ENCODE assay signal across 17 cellular contexts in the genomic region with DNA sequence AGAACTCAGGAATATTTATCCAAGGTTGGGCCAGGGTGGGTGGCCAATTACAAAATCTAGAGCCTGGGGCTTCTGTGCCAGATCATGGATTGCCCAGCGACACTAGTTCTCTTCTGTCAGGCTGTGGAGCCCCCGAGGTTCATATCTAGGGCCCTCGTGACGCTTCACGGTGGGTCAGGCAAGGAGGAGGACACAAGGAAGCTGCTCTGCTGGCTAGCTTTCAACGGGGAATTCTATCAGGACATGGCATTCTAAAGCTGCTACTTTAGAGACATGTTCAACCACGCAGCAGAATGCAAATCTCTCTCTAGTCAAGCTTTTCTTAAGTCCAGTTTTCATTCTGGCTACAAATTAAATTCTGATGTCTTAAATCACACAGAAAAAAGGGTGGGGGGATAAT.
DNase-seq lines count a peak whose midpoint lies in the region; ATAC-seq, FAIRE-seq and TF ChIP-seq lines count a peak whose summit lies in the region.
"Had no signal": no experiment of that assay in that cellular context is flagged by ENCODE, and none has a peak within 500 bp of the region (broad histone marks: within the 10 kb centered on the region; RNA-seq: fewer than 3 reads in every experiment).

No MANE protein-coding gene starts in this region.

- TF ChIP-seq POLR2A in sigmoid colon (IDR thresholded peaks at IDR 0.05) (no peak), vagina (IDR thresholded peaks at IDR 0.05) (no peak)

- H3K9me3 ChIP-seq in esophagus (ENCODE audit: control insufficient read depth in 2 of 2, insufficient read depth in 1 of 2, low read depth in 1 of 2, low read length in 1 of 2) (no peaks in the 10 kb centered on the region), kidney (ENCODE audit: control insufficient read depth in 1 of 2, low read length in 2 of 2) (no peaks in the 10 kb centered on the region), sigmoid colon (no peaks in the 10 kb centered on the region), vagina (no peaks in the 10 kb centered on the region)
- H3K9me3 ChIP-seq: Caco-2, left lung had no signal

- no peak for FAIRE-seq in kidney (lab: Jason Lieb, UNC)

- no peak for ATAC-seq in HG03521 (IDR thresholded peaks at IDR 0.05; ENCODE audit: unreplicated experiment)
- ATAC-seq: left lung had no signal

- H3K4me3 ChIP-seq in esophagus (ENCODE audit: low read depth in 1 of 2, low read length in 2 of 2): no peak overlapping the region
- H3K4me3 ChIP-seq in kidney (ENCODE audit: low read length in 2 of 2): no peak overlapping the region
- no peak overlapping the region for H3K4me3 ChIP-seq in sigmoid colon
- H3K4me3 ChIP-seq in vagina: no peak overlapping the region
- H3K4me3 ChIP-seq: left lung, smooth muscle cell had no signal

- H3K27ac ChIP-seq in esophagus (ENCODE audit: low read depth in 2 of 2, low read length in 1 of 2) (peak overlapping the region; percentile 60 to 83), kidney (ENCODE audit: low read depth in 2 of 2, low read length in 2 of 2) (peak overlapping the region; percentile 59 to 68), sigmoid colon (peak overlapping the region; percentile 39 to 57 (median 52)), vagina (peak overlapping the region; percentile 29)
- H3K27ac ChIP-seq: left lung had no signal

- no peak overlapping the region for H3K9ac ChIP-seq in kidney (ENCODE audit: low read length in 2 of 2)

- intact Hi-C loops in kidney (cut with DNase I) (no loop called here), sigmoid colon (cut with DNase I) (no loop called here), vagina (cut with DNase I) (no loop called here)

- TF ChIP-seq CTCF in kidney (IDR thresholded peaks at IDR 0.05; ENCODE audit: borderline replicate concordance, extremely low read depth, insufficient read depth): no peak
- TF ChIP-seq CTCF in sigmoid colon (IDR thresholded peaks at IDR 0.05): no peak
- no peak for TF ChIP-seq CTCF in vagina (IDR thresholded peaks at IDR 0.05)

- H3K27me3 ChIP-seq in esophagus (ENCODE audit: control insufficient read depth in 1 of 2, insufficient read depth in 2 of 2, low read length in 2 of 2) (no peaks in the 10 kb centered on the region), sigmoid colon (no peaks in the 10 kb centered on the region), vagina (no peaks in the 10 kb centered on the region)
- H3K27me3 ChIP-seq: left lung had no signal

- 44 to 47% methylated on average over 7 of the region's 7 CpGs for WGBS in esophagus, 2 donors
- WGBS in sigmoid colon, 2 donors: 80 to 90% methylated on average over 7 of the region's 7 CpGs

- TF ChIP-seq EP300 in sigmoid colon (IDR thresholded peaks at IDR 0.05): no peak

- H3K4me1 ChIP-seq in esophagus (ENCODE audit: control insufficient read depth in 2 of 2, insufficient read depth in 2 of 2, low read length in 1 of 2): peaks cover 2 to 5% of the 10 kb centered on the region in 2 donors
- peaks cover 16 to 30% of the 10 kb centered on the region in 2 donors for H3K4me1 ChIP-seq in kidney (ENCODE audit: control insufficient read depth in 1 of 2, insufficient read depth in 1 of 2, low read depth in 1 of 2, low read length in 2 of 2)
- peaks cover 0 to 72% (median 43%) of the 10 kb centered on the region in 4 donors for H3K4me1 ChIP-seq in sigmoid colon
- H3K4me1 ChIP-seq in vagina: peaks cover 83% of the 10 kb centered on the region

- DNase-seq in kidney (no peak), sigmoid colon (no peak), vagina (ENCODE audit: extremely low spot score in 2 of 2) (no peak), MV-4-11 (lab: John Stamatoyannopoulos, UW) (no peak)
- DNase-seq in activated CD4-positive, alpha-beta T cell treated with anti-CD3 and anti-CD28 coated beads, Interleukin-2, amount 50 U/mL, for 4 hours: no peak
- DNase-seq: activated CD4-positive, alpha-beta T cell treated with anti-CD3 and anti-CD28 coated beads, Interleukin-2, amount 50 U/mL, for 1 hour; activated gamma-delta T cell treated with Interleukin-2 at 50 U/mL for 16 hours; amniotic stem cell; Caco-2; effector CD4-positive, alpha-beta T cell; left lung; NCI-H1092; NCI-H524 treated with DMSO at 0.1 percent for 48 hours; stimulated activated CD4-positive, alpha-beta T cell treated with anti-CD3 and anti-CD28 coated beads, Interleukin-4, amount 100 ng/mL, for 24 hours had no signal

- H3K36me3 ChIP-seq in esophagus (ENCODE audit: control insufficient read depth in 2 of 2, insufficient read depth in 2 of 2, low read length in 1 of 2) (no peaks in the 10 kb centered on the region), kidney (ENCODE audit: control insufficient read depth in 1 of 2, insufficient read depth in 2 of 2, low read length in 2 of 2) (no peaks in the 10 kb centered on the region), sigmoid colon (no peaks in the 10 kb centered on the region), vagina (no peaks in the 10 kb centered on the region)
